ENCODE assay signal across 11 cellular contexts in the genomic region with DNA sequence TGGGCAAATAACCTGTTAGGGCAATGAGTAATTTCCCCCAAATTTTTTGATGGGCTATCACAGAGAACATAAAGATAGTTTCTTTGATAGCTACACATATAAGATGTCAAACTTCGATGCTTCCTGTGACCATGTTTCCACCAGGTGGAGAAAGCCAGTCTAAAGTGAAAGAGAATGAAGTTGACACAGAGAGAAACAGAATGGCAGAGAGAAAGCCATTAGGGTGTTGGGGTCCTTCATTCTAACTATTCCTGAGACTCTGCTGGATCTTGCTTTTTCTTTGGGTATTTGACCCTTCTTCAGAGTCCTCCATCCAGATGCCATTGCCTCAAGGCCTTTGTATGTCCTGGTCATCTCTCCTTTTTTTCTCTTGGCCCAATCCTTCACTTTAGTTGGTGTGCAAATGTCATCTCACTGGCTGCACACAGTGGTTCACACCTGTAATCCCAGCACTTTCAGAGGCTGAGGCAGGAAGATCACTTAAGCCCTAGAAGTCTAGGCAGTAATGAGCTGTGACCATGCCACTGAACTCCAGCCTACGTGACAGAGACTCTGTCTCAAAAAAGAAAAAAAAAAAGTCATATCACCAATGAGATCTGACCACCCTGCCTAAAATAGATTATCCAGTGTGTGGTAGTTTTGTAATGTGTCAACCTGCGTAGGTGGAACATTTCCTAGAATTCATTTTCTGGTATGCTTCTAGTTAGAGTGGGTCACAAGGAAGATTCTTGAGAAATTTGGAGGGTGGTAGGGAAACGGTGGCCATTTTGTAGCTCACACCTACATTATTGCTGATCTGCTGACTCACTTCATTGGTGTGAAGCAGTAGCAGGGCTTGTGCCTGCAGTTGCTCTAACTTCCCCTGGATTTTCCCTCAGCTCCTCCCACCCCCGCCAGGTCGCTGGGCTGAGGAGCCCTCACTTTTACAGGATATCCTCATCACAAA. TPM values are rescaled to one million over a fixed set of nuclear protein-coding genes. Genes with fewer than 3 reads are reported as not detected.
DNase-seq lines count a peak whose midpoint lies in the region; ATAC-seq, FAIRE-seq and TF ChIP-seq lines count a peak whose summit lies in the region.
"Had no signal": no experiment of that assay in that cellular context is flagged by ENCODE, and none has a peak within 500 bp of the region (broad histone marks: within the 10 kb centered on the region; RNA-seq: fewer than 3 reads in every experiment).

No MANE protein-coding gene starts in this region.

- peaks cover 33% of the 10 kb centered on the region for H3K4me1 ChIP-seq in CD8-positive, alpha-beta memory T cell (ENCODE audit: insufficient read depth, low read length)
- H3K4me1 ChIP-seq in K562 (replicated peaks in 1 of 2; ENCODE audit: control insufficient read depth in 2 of 2, insufficient read depth in 2 of 2, low read length in 2 of 2): peaks cover 0 to 14% of the 10 kb centered on the region in 2 experiments; a peak in 4 of 5 replicates
- H3K4me1 ChIP-seq in right atrium auricular region: no peaks in the 10 kb centered on the region

- H3K4me3 ChIP-seq in CD8-positive, alpha-beta memory T cell (ENCODE audit: low read length): no peak overlapping the region
- no peak overlapping the region for H3K4me3 ChIP-seq in K562
- no peak overlapping the region for H3K4me3 ChIP-seq in WERI-Rb-1 (ENCODE audit: low read depth, low read length)
- H3K4me3 ChIP-seq in right atrium auricular region: no peak overlapping the region

- intact Hi-C loops in K562 (cut with micrococcal nuclease): no loop called here

- no peaks in the 10 kb centered on the region for H3K36me3 ChIP-seq in CD8-positive, alpha-beta memory T cell (ENCODE audit: insufficient read depth, low read length)
- no peaks in the 10 kb centered on the region for H3K36me3 ChIP-seq in K562 (ENCODE audit: control insufficient read depth, insufficient read depth, low read length)
- no peaks in the 10 kb centered on the region for H3K36me3 ChIP-seq in WERI-Rb-1
- no peaks in the 10 kb centered on the region for H3K36me3 ChIP-seq in right atrium auricular region

- H3K79me2 ChIP-seq in K562 (ENCODE audit: control insufficient read depth, insufficient read depth, low read length): no peaks in the 10 kb centered on the region

- TF ChIP-seq RAD21 in K562 (CRISPR knock-in tag; conservative IDR thresholded peaks at IDR 0.05 in 1 of 2, IDR thresholded peaks at IDR 0.05 in 1 of 2): no peak

- H3K27ac Mint-ChIP-seq in CD8-positive, alpha-beta memory T cell: peak overlapping the region; percentile 23 to 88 (median 80)
- no peak overlapping the region for H3K27ac Mint-ChIP-seq in chondrocyte (ENCODE audit: unreplicated experiment)
- H3K27ac Mint-ChIP-seq: B cell; dendritic cell treated with granulocyte-macrophage colony-stimulating factor and Interleukin-4, amounts not matched to agents 40 ng/mL and 50 ng/mL, for 4 days had no signal

- peaks cover 0 to 8% (median 1%) of the 10 kb centered on the region in 5 donors for H3K9me3 Mint-ChIP-seq in CD8-positive, alpha-beta memory T cell
- no peaks in the 10 kb centered on the region for H3K9me3 Mint-ChIP-seq in chondrocyte (ENCODE audit: low read depth)

- TF ChIP-seq POLR2A in K562 (conservative IDR thresholded peaks at IDR 0.05): no peak

- no peak overlapping the region for H3K27ac ChIP-seq in CD8-positive, alpha-beta memory T cell (ENCODE audit: low read depth, low read length)
- peak overlapping the region; percentile 80 for H3K27ac ChIP-seq in K562 (ENCODE audit: extremely low read depth, low read depth, low read length)
- H3K27ac ChIP-seq in WERI-Rb-1: no peak overlapping the region
- H3K27ac ChIP-seq in right atrium auricular region: no peak overlapping the region
- no peak overlapping the region for H3K27ac ChIP-seq in RWPE1

- H3K4me2 ChIP-seq in K562 (ENCODE audit: insufficient read depth, low read length): peak overlapping the region; percentile 36

- peak overlapping the region in 6 of 7 donors; percentile 28 to 82 (median 58) for H3K4me3 Mint-ChIP-seq in CD8-positive, alpha-beta memory T cell
- no peak overlapping the region for H3K4me3 Mint-ChIP-seq in chondrocyte (ENCODE audit: unreplicated experiment)
- H3K4me3 Mint-ChIP-seq: B cell; dendritic cell treated with granulocyte-macrophage colony-stimulating factor and Interleukin-4, amounts not matched to agents 40 ng/mL and 50 ng/mL, for 4 days had no signal

- peaks cover 51 to 63% (median 54%) of the 10 kb centered on the region in 3 donors for H3K4me1 Mint-ChIP-seq in CD8-positive, alpha-beta memory T cell
- H3K4me1 Mint-ChIP-seq in chondrocyte (ENCODE audit: low read depth): no peaks in the 10 kb centered on the region
- H3K4me1 Mint-ChIP-seq: B cell had no signal

- H3K9me1 ChIP-seq in K562 (ENCODE audit: control insufficient read depth, insufficient read depth, low read length): no peaks in the 10 kb centered on the region

- H3K9me3 ChIP-seq in CD8-positive, alpha-beta memory T cell (ENCODE audit: low read length): no peaks in the 10 kb centered on the region
- H3K9me3 ChIP-seq in K562 (replicated peaks; ENCODE audit: control insufficient read depth, insufficient read depth, low read depth, low read length): peaks cover 20% of the 10 kb centered on the region; the same call in 1 of the 2 replicates
- no peaks in the 10 kb centered on the region for H3K9me3 ChIP-seq in WERI-Rb-1 (ENCODE audit: severe bottlenecking)
- H3K9me3 ChIP-seq in right atrium auricular region: no peaks in the 10 kb centered on the region

- no TSS peak for BruUV-seq in K562 (replicated peaks; lab: Mats Ljungman, UMichigan)

- peak; percentile 89 for FAIRE-seq in K562 (lab: Jason Lieb, UNC)

- peaks cover 0 to 4% (median 0%) of the 10 kb centered on the region in 3 donors for H3K36me3 Mint-ChIP-seq in CD8-positive, alpha-beta memory T cell
- H3K36me3 Mint-ChIP-seq in chondrocyte (ENCODE audit: low read depth): no peaks in the 10 kb centered on the region

- H3K9ac ChIP-seq in K562 (ENCODE audit: insufficient read depth in 1 of 2, low read depth in 2 of 2, low read length in 2 of 2): peak overlapping the region in 1 of 2 experiments; percentile 12; a peak in 1 of 4 replicates

- CTCF ChIA-PET in CD8-positive, alpha-beta memory T cell (lab: Charles Lee): interaction anchor here (0.9 to 1.3 kb wide), 3 partner anchors 39 to 100 kb away, joined by 3 read pairs; no protein-coding TSS in a partner anchor
- CTCF ChIA-PET in K562 (lab: Yijun Ruan, JAX; ENCODE audit: low intra/inter-chr PET ratio): no interaction called here
- CTCF ChIA-PET in RWPE1 (lab: Yijun Ruan, JAX): interaction anchor here (0.5 to 0.7 kb wide), 2 partner anchors 11 to 93 kb away, joined by 3 to 7 read pairs; no protein-coding TSS in a partner anchor

- POLR2A ChIA-PET in CD8-positive, alpha-beta memory T cell (lab: Charles Lee): no interaction called here
- POLR2A ChIA-PET in K562 (lab: Yijun Ruan, JAX) (interaction anchor here (1.0 to 1.4 kb wide), 2 partner anchors 10 to 12 kb away, joined by 3 read pairs; no protein-coding TSS in a partner anchor), RWPE1 (lab: Yijun Ruan, JAX; ENCODE audit: low non-redundant PET) (no interaction called here)

- no peaks in the 10 kb centered on the region for H4K20me1 ChIP-seq in K562 (replicated peaks; ENCODE audit: control insufficient read depth, insufficient read depth, low read length)

- no peak for TF ChIP-seq CTCF in K562 (IDR thresholded peaks at IDR 0.05 in 2 of 3, conservative IDR thresholded peaks at IDR 0.05 in 1 of 3; ENCODE audit: insufficient read depth in 2 of 3, low read depth in 1 of 3, low read length in 3 of 3)
- no peak for TF ChIP-seq CTCF in chondrocyte (IDR thresholded peaks at IDR 0.05)
- TF ChIP-seq CTCF in WERI-Rb-1 (IDR thresholded peaks at IDR 0.05; ENCODE audit: low read depth, low read length): no peak
- no peak for TF ChIP-seq CTCF in right atrium auricular region (IDR thresholded peaks at IDR 0.05)
- no peak for TF ChIP-seq CTCF in RWPE1 (conservative IDR thresholded peaks at IDR 0.05; ENCODE audit: low read depth)

- H2AFZ ChIP-seq in K562 (ENCODE audit: low read depth, low read length): peak overlapping the region; percentile 92

- peak in 1 of 5 donors; percentile 18 for DNase-seq in CD8-positive, alpha-beta memory T cell
- peak; percentile 51 to 82 (median 64) for DNase-seq in K562 (ENCODE audit: extremely low read depth in 1 of 4, low spot score in 3 of 4)
- DNase-seq in chondrocyte (ENCODE audit: low spot score): no peak
- no peak for DNase-seq in WERI-Rb-1
- no peak for DNase-seq in right atrium auricular region (ENCODE audit: low spot score)
- no peak for DNase-seq in RWPE1 (ENCODE audit: low spot score)
- DNase-seq: SHP77 had no signal

- in situ Hi-C loops in K562 (cut with MboI): no loop called here

- H3K27me3 ChIP-seq in CD8-positive, alpha-beta memory T cell (ENCODE audit: insufficient read depth, low read length, poor library complexity, severe bottlenecking): no peaks in the 10 kb centered on the region
- H3K27me3 ChIP-seq in K562 (ENCODE audit: control insufficient read depth in 2 of 2, insufficient read depth in 2 of 2, low read length in 2 of 2) (no peaks in the 10 kb centered on the region), WERI-Rb-1 (ENCODE audit: insufficient read depth, low read depth, severe bottlenecking) (no peaks in the 10 kb centered on the region), right atrium auricular region (no peaks in the 10 kb centered on the region)

- no peaks in the 10 kb centered on the region for H3K27me3 Mint-ChIP-seq in CD8-positive, alpha-beta memory T cell
- H3K27me3 Mint-ChIP-seq in chondrocyte (ENCODE audit: low read depth): peaks cover 17% of the 10 kb centered on the region
- H3K27me3 Mint-ChIP-seq: dendritic cell treated with granulocyte-macrophage colony-stimulating factor and Interleukin-4, amounts not matched to agents 40 ng/mL and 50 ng/mL, for 4 days had no signal

- ATAC-seq in GM21515 (IDR thresholded peaks at IDR 0.05; ENCODE audit: unreplicated experiment) (peak; percentile 65), HG03558 (IDR thresholded peaks at IDR 0.05; ENCODE audit: extremely low read depth, unreplicated experiment) (peak; percentile 74), K562 (peak; percentile 77)

- TF ChIP-seq EP300 in K562 (IDR thresholded peaks at IDR 0.05; ENCODE audit: low read length): peak; percentile 78; the same call in 1 of the 2 replicates

- WGBS in K562 (ENCODE audit: insufficient coverage, low coverage, missing lambda C conversion rate): 36% methylated on average over 6 of the region's 6 CpGs

RNA-seq across cellular contexts. Expression of a gene that starts 20.8 kb away (rescaled TPM):
- 100 to 1,000 TPM; 252 to 253 TPM for total RNA-seq in CD8-positive, alpha-beta memory T cell
- polyA plus RNA-seq in CD8-positive, alpha-beta memory T cell: 185 TPM
- total RNA-seq in K562 (2011; cell fraction: chromatin; rRNA removed; ENCODE audit: low replicate concordance): 61.3 and 233 TPM in 2 replicates
- 22.8 and 41.1 TPM in 2 replicates for total RNA-seq in K562 (2011; cell fraction: nucleolus; rRNA removed)
- total RNA-seq in K562 (2011; cell fraction: nucleoplasm; rRNA removed): 69.0 and 96.6 TPM in 2 replicates
- total RNA-seq in K562 (2014; rRNA removed) (53.6 and 61.9 TPM in 2 replicates), K562 (2014; rRNA removed; fragmentation: Illumina TruSeq; extraction: Trizol) (97.1 and 114 TPM in 2 replicates), K562 (2015; rRNA removed; fragmentation: Illumina TruSeq; extraction: Trizol) (74.4 and 77.6 TPM in 2 replicates), K562 (2021) (84.7 and 90.6 TPM in 2 replicates), chondrocyte (34.5 to 37.7 TPM (median 37.3 TPM) in 3 replicates), right atrium auricular region (10 to 100 TPM; 10.3 to 16.3 TPM)
- polyA plus RNA-seq in K562 (2011; rRNA removed) (47.9 and 83.4 TPM in 2 replicates), K562 (2014; fragmentation: Illumina TruSeq; extraction: Trizol) (117 and 126 TPM in 2 replicates), K562 (2014; fragmentation: Nextera tagmentation; extraction: Ambion mirVana) (10 to 100 TPM; 42.6 to 48.3 TPM), K562 (2014; rRNA removed) (57.2 and 60.4 TPM in 2 replicates)
- 16.3 and 32.6 TPM in 2 replicates for polyA plus RNA-seq in K562 (2011; cell fraction: cytosol; rRNA removed)
- 22.2 and 27.0 TPM in 2 replicates for polyA plus RNA-seq in K562 (2011; cell fraction: nucleus; rRNA removed)
- polyA plus RNA-seq in K562 (2012): 68.3 and 93.3 TPM in 2 replicates
- 210 and 230 TPM in 2 replicates for polyA minus RNA-seq in K562 (2011; rRNA and poly(A)+ RNA removed)
- 73.6 and 84.8 TPM in 2 replicates for polyA minus RNA-seq in K562 (2011; cell fraction: cytosol; rRNA and poly(A)+ RNA removed)
- 28.1 and 45.8 TPM in 2 replicates for polyA minus RNA-seq in K562 (2011; cell fraction: nucleus; rRNA and poly(A)+ RNA removed)

Comparison
In these comparisons a context has a peak if more than half of its experiments do, and no peak if none do; other contexts are left out.
1. DNase-seq: peak in K562 (4 of 4); none in chondrocyte (single experiment), WERI-Rb-1 (single experiment), right atrium auricular region (single experiment) and RWPE1 (single experiment).
2. Peak in every context shown above with its lines, with median percentiles within 50 percentile points of each other: ATAC-seq.